Comparison of ENCODE assay signal across 9 cellular contexts in genomic region chr1:144012168-144012733, GRCh38. TPM values are rescaled to one million over a fixed set of nuclear protein-coding genes. Genes with fewer than 3 reads are reported as not detected.
DNase-seq lines count a peak whose midpoint lies in the region; ATAC-seq and TF ChIP-seq lines count a peak whose summit lies in the region.
"Not testable (repeated sequence)": the region's sequence is repeated elsewhere in the genome, so short reads cannot be mapped to it uniquely, and the experiment has no call there.
"Had no signal": no experiment of that assay in that cellular context is flagged by ENCODE, and none has a peak within 500 bp of the region (broad histone marks: within the 10 kb centered on the region; RNA-seq: fewer than 3 reads in every experiment).

No MANE protein-coding gene starts in this region.

- not testable (repeated sequence) for H3K4me3 Mint-ChIP-seq in activated naive CD8-positive, alpha-beta T cell treated with anti-CD3 and anti-CD28 coated beads, Interleukin-2, amount 10 ng/mL, durations not matched to agents 7 days and 5 days

- H3K9me3 Mint-ChIP-seq in activated naive CD8-positive, alpha-beta T cell treated with anti-CD3 and anti-CD28 coated beads, Interleukin-2, amount 10 ng/mL, durations not matched to agents 7 days and 5 days, result not testable (repeated sequence)

- H3K4me3 ChIP-seq in right lobe of liver; aorta (ENCODE audit: low read length in 2 of 2): not testable (repeated sequence)

- intact Hi-C loops in right lobe of liver (cut with DNase I); aorta (cut with DNase I): not testable (repeated sequence)

- not testable (repeated sequence) for DNase-seq in activated naive CD8-positive, alpha-beta T cell treated with anti-CD3 and anti-CD28 coated beads, Interleukin-2, amount 10 ng/mL, durations not matched to agents 7 days and 5 days; right lobe of liver; aorta

- no CpG with 5 or more reads among the region's 4 CpGs for WGBS in right lobe of liver (ENCODE audit: insufficient coverage, low coverage, low lambda C conversion rate, missing lambda C conversion rate)
- no CpG with 5 or more reads among the region's 4 CpGs for WGBS in aorta, 2 donors

- not testable (repeated sequence) for H3K27ac Mint-ChIP-seq in activated naive CD8-positive, alpha-beta T cell treated with anti-CD3 and anti-CD28 coated beads, Interleukin-2, amount 10 ng/mL, durations not matched to agents 7 days and 5 days

- not testable (repeated sequence) for H3K4me1 Mint-ChIP-seq in activated naive CD8-positive, alpha-beta T cell treated with anti-CD3 and anti-CD28 coated beads, Interleukin-2, amount 10 ng/mL, durations not matched to agents 7 days and 5 days

- not testable (repeated sequence) for H3K36me3 ChIP-seq in right lobe of liver; aorta (ENCODE audit: control insufficient read depth in 1 of 2, insufficient read depth in 2 of 2, low read length in 1 of 2)

- not testable (repeated sequence) for H3K9me3 ChIP-seq in right lobe of liver; aorta (ENCODE audit: control insufficient read depth, low read length)

- H3K27ac ChIP-seq in right lobe of liver; aorta (ENCODE audit: low read depth in 1 of 2, low read length in 2 of 2): not testable (repeated sequence)

- not testable (repeated sequence) for H3K4me1 ChIP-seq in right lobe of liver; aorta (ENCODE audit: control insufficient read depth in 1 of 2, insufficient read depth in 2 of 2, low read length in 2 of 2)

- not testable (repeated sequence) for H3K27me3 Mint-ChIP-seq in activated naive CD8-positive, alpha-beta T cell treated with anti-CD3 and anti-CD28 coated beads, Interleukin-2, amount 10 ng/mL, durations not matched to agents 7 days and 5 days

- TF ChIP-seq POLR2A in right lobe of liver (IDR thresholded peaks at IDR 0.05), result not testable (repeated sequence)

- ATAC-seq in GM18873 (IDR thresholded peaks at IDR 0.05; ENCODE audit: low FRiP score, unreplicated experiment) (peak; percentile 99), GM21367 (IDR thresholded peaks at IDR 0.05; ENCODE audit: unreplicated experiment) (peak; percentile 98), HG02642 (IDR thresholded peaks at IDR 0.05; ENCODE audit: poor library complexity, unreplicated experiment) (peak; percentile 99), HG03066 (IDR thresholded peaks at IDR 0.05; ENCODE audit: low read depth, unreplicated experiment) (peak; percentile 95), HG03520 (IDR thresholded peaks at IDR 0.05; ENCODE audit: unreplicated experiment) (peak; percentile 98), right lobe of liver (peak; percentile 59 to 85 (median 80)), aorta (ENCODE audit: low FRiP score) (peak; percentile 34)
- peak; percentile 91 for ATAC-seq in activated naive CD8-positive, alpha-beta T cell treated with anti-CD3 and anti-CD28 coated beads, Interleukin-2, amount 10 ng/mL, durations not matched to agents 7 days and 5 days (ENCODE audit: low read depth)

- H3K27me3 ChIP-seq in right lobe of liver; aorta (ENCODE audit: control insufficient read depth in 1 of 2, insufficient read depth in 2 of 2, low read length in 1 of 2): not testable (repeated sequence)

- not testable (repeated sequence) for H3K36me3 Mint-ChIP-seq in activated naive CD8-positive, alpha-beta T cell treated with anti-CD3 and anti-CD28 coated beads, Interleukin-2, amount 10 ng/mL, durations not matched to agents 7 days and 5 days

- POLR2A ChIA-PET in activated naive CD8-positive, alpha-beta T cell treated with anti-CD3 and anti-CD28 coated beads, Interleukin-2, amount 10 ng/mL, durations not matched to agents 7 days and 5 days (lab: Charles Lee), result not testable (repeated sequence)

- not testable (repeated sequence) for TF ChIP-seq CTCF in right lobe of liver (IDR thresholded peaks at IDR 0.05)

RNA-seq across cellular contexts. Expression of gene FAM72C, which starts 40.5 kb away (rescaled TPM):
- total RNA-seq in activated naive CD8-positive, alpha-beta T cell treated with anti-CD3 and anti-CD28 coated beads, Interleukin-2, amount 10 ng/mL, durations not matched to agents 7 days and 5 days, result 1 to 10 TPM; 8.0 to 9.1 TPM
- total RNA-seq in right lobe of liver (under 1 TPM in 2 of 6 experiments, not detected in 4; 0.17 to 0.20 TPM), aorta (not detected)
- polyA plus RNA-seq in aorta, result under 1 TPM in 1 of 2 donors, not detected in 1; 0.51 TPM
- total RNA-seq: skeletal muscle tissue had no signal

Comparison
In these comparisons a context has a peak if more than half of its experiments do, and no peak if none do; other contexts are left out.
1. ATAC-seq: peak in every context shown above with its lines; median percentile 99 in GM18873; 99 in HG02642; 98 in GM21367; 98 in HG03520; 95 in HG03066; 91 in activated naive CD8-positive, alpha-beta T cell treated with anti-CD3 and anti-CD28 coated beads, Interleukin-2, amount 10 ng/mL, durations not matched to agents 7 days and 5 days; 80 in right lobe of liver; 34 in aorta.
2. RNA of gene FAM72C, which starts 40.5 kb away (total RNA-seq): 8.0 to 9.1 TPM in activated naive CD8-positive, alpha-beta T cell treated with anti-CD3 and anti-CD28 coated beads, Interleukin-2, amount 10 ng/mL, durations not matched to agents 7 days and 5 days; not detected in aorta and 0.17 to 0.20 TPM in right lobe of liver; every median in the first group is over 4 times any median in the second.